ENCODE assay signal across 8 cellular contexts in the genomic region with DNA sequence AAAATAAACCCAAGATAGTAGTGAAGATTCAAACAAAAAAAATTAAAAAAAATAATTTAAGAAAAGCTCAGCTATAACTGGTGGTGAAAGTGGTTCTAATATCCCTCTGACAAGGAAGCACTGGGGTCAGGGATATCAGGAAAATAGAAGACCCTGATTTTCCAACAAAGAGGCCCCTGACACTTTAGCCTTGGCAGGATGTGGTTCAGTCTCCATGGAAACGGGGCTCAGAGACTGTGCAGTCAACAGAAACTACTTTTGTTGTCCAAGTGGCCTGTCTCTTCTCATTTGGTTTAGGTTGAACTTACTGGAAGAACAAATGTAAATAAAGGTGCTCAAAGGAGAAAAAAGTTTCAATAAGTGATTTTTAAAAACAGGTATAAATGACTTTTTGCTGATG. TPM values are rescaled to one million over a fixed set of nuclear protein-coding genes. Genes with fewer than 3 reads are reported as not detected.
DNase-seq lines count a peak whose midpoint lies in the region; ATAC-seq, FAIRE-seq and TF ChIP-seq lines count a peak whose summit lies in the region.

No MANE protein-coding gene starts in this region.

- 0% methylated on average over 1 of the region's 1 CpG for WGBS in GM12878 (ENCODE audit: insufficient coverage, insufficient replicate concordance, low lambda C conversion rate, missing lambda C conversion rate)

- H3K4me1 Mint-ChIP-seq in progenitor cell of endocrine pancreas (ENCODE audit: low read depth) (peaks cover 41% of the 10 kb centered on the region), CD14-positive monocyte (no peaks in the 10 kb centered on the region)

- no peaks in the 10 kb centered on the region for H3K9me3 Mint-ChIP-seq in progenitor cell of endocrine pancreas (ENCODE audit: low read depth)
- H3K9me3 Mint-ChIP-seq in CD14-positive monocyte = no peaks in the 10 kb centered on the region

- TF ChIP-seq POLR2A in GM12878 (IDR thresholded peaks at IDR 0.05; ENCODE audit: low read depth, low read length) = no peak

- H3K27ac ChIP-seq in OCI-LY1 (ENCODE audit: low read depth, low read length, poor library complexity, severe bottlenecking) (peak overlapping the region; percentile 56), GM12878 (ENCODE audit: control insufficient read depth, insufficient read depth) (peak overlapping the region; percentile 50; the same call in 1 of the 2 replicates)

- RAD21 ChIA-PET in GM12878 (lab: Charles Lee; ENCODE audit: unreplicated experiment) = no interaction called here

- H3K4me2 ChIP-seq in OCI-LY1 (ENCODE audit: low read length) (peak overlapping the region; percentile 3; the same call in 1 of the 2 replicates), GM12878 (ENCODE audit: control insufficient read depth, insufficient read depth) (peak overlapping the region; percentile 61)

- in situ Hi-C loops in GM12878 (cut with MboI) = no loop called here

- H3K9ac ChIP-seq in OCI-LY1 (ENCODE audit: low read length) (no peak overlapping the region), GM12878 (ENCODE audit: control insufficient read depth, insufficient read depth, low read length) (no peak overlapping the region)

- no peaks in the 10 kb centered on the region for H3K27me3 ChIP-seq in OCI-LY1 (ENCODE audit: insufficient read depth, low read length)
- H3K27me3 ChIP-seq in GM12878 (replicated peaks in 1 of 2; ENCODE audit: control insufficient read depth in 2 of 2, insufficient read depth in 2 of 2, low read length in 1 of 2) = no peaks in the 10 kb centered on the region

- H3K27ac Mint-ChIP-seq in progenitor cell of endocrine pancreas (peak overlapping the region; percentile 96), CD14-positive monocyte (peak overlapping the region in 1 of 7 donors; percentile 42)

- SMC1A ChIA-PET in GM12878 (lab: Charles Lee; ENCODE audit: uncharacterized antibody, unreplicated experiment) = no interaction called here

- H3F3A ChIP-seq in OCI-LY1 (ENCODE audit: insufficient read depth, low read length) = no peaks in the 10 kb centered on the region

- H3K79me2 ChIP-seq in OCI-LY1 (ENCODE audit: insufficient read depth, low read length) = no peaks in the 10 kb centered on the region
- no peaks in the 10 kb centered on the region for H3K79me2 ChIP-seq in GM12878 (ENCODE audit: control insufficient read depth, insufficient read depth, low read length)

- H2AFZ ChIP-seq in OCI-LY1 (ENCODE audit: low read length) (no peak overlapping the region), GM12878 (ENCODE audit: control insufficient read depth, low read depth, low read length) (no peak overlapping the region)

- CTCF ChIA-PET in GM12878 (lab: Yijun Ruan, JAX) = interaction anchor here (1.2 to 1.4 kb wide), 2 partner anchors 11 to 183 kb away, joined by 3 read pairs; no protein-coding TSS in a partner anchor

- no peaks in the 10 kb centered on the region for H4K20me1 ChIP-seq in OCI-LY1 (ENCODE audit: insufficient read depth, low read length)
- H4K20me1 ChIP-seq in GM12878 (ENCODE audit: control insufficient read depth, insufficient read depth) = no peaks in the 10 kb centered on the region

- H3K4me3 ChIP-seq in OCI-LY1 (ENCODE audit: low read depth, low read length, poor library complexity, severe bottlenecking) (no peak overlapping the region), GM12878 (no peak overlapping the region)

- no peak for TF ChIP-seq CTCF in OCI-LY1 (IDR thresholded peaks at IDR 0.05; ENCODE audit: low read length)
- TF ChIP-seq CTCF in GM12878 (IDR thresholded peaks at IDR 0.05 in 2 of 3, conservative IDR thresholded peaks at IDR 0.05 in 1 of 3; ENCODE audit: control insufficient read depth in 2 of 3, extremely low read depth in 1 of 3, insufficient read depth in 1 of 3, low read depth in 3 of 3, low read length in 3 of 3) = no peak
- no peak for TF ChIP-seq CTCF in progenitor cell of endocrine pancreas (IDR thresholded peaks at IDR 0.05; ENCODE audit: unreplicated experiment)
- TF ChIP-seq CTCF in CD14-positive monocyte (IDR thresholded peaks at IDR 0.05) = no peak

- peak; percentile 51 for ATAC-seq in GM18861 (IDR thresholded peaks at IDR 0.05; ENCODE audit: unreplicated experiment)
- peak; percentile 94 for ATAC-seq in GM12878

- BruUV-seq in GM12878 (replicated peaks; lab: Mats Ljungman, UMichigan) = no TSS peak

- DNase-seq in GM12878 (ENCODE audit: low read depth, low spot score) (peak; percentile 28), progenitor cell of endocrine pancreas (ENCODE audit: low spot score, unreplicated experiment) (no peak), superior temporal gyrus (ENCODE audit: extremely low spot score) (no peak), OCI-M2 (lab: John Stamatoyannopoulos, UW; ENCODE audit: unreplicated experiment) (no peak), CD14-positive monocyte (ENCODE audit: low spot score) (no peak), mesenteric fat pad (ENCODE audit: low spot score) (no peak)

- H3K36me3 ChIP-seq in OCI-LY1 (ENCODE audit: insufficient read depth, low read length) (peaks cover 80% of the 10 kb centered on the region), GM12878 (ENCODE audit: control insufficient read depth in 2 of 2, insufficient read depth in 2 of 2, low read length in 1 of 2) (peaks cover 7 to 23% of the 10 kb centered on the region in 2 experiments; a peak in 3 of 4 replicates)

- intact Hi-C loops in GM12878 (cut with micrococcal nuclease; ENCODE audit: unreplicated experiment) (loop anchor here (5.0 kb wide), 1 partner anchor 181 kb away; no protein-coding TSS in a partner anchor), CD14-positive monocyte (cut with micrococcal nuclease) (no loop called here)

- no peaks in the 10 kb centered on the region for H3K9me2 ChIP-seq in OCI-LY1 (ENCODE audit: low read depth, low read length)

- POLR2A ChIA-PET in GM12878 (lab: Charles Lee) = no interaction called here

- no peak for TF ChIP-seq EP300 in GM12878 (IDR thresholded peaks at IDR 0.05; ENCODE audit: borderline replicate concordance in 1 of 2, control insufficient read depth in 1 of 2, low read depth in 2 of 2, low read length in 2 of 2)

- H3K4me3 Mint-ChIP-seq in progenitor cell of endocrine pancreas (ENCODE audit: low read depth) (no peak overlapping the region), CD14-positive monocyte (no peak overlapping the region)

- TF ChIP-seq RAD21 in GM12878 (IDR thresholded peaks at IDR 0.05; ENCODE audit: insufficient read depth, low read depth, low read length) = no peak

- H3K4me1 ChIP-seq in OCI-LY1 (ENCODE audit: insufficient read depth, low read length, severe bottlenecking) = peaks cover 18% of the 10 kb centered on the region
- H3K4me1 ChIP-seq in GM12878 (ENCODE audit: control insufficient read depth, insufficient read depth, low read length) = peaks cover 4% of the 10 kb centered on the region; the same call in 1 of the 2 replicates

- no peak for FAIRE-seq in GM12878 (lab: Jason Lieb, UNC)

- no peaks in the 10 kb centered on the region for H3K27me3 Mint-ChIP-seq in progenitor cell of endocrine pancreas
- H3K27me3 Mint-ChIP-seq in CD14-positive monocyte (ENCODE audit: low read depth in 3 of 3) = no peaks in the 10 kb centered on the region

- H3K36me3 Mint-ChIP-seq in progenitor cell of endocrine pancreas (ENCODE audit: insufficient read depth) = peaks cover 33% of the 10 kb centered on the region
- peaks cover 73 to 90% of the 10 kb centered on the region in 2 donors for H3K36me3 Mint-ChIP-seq in CD14-positive monocyte

- H3K9me3 ChIP-seq in OCI-LY1 (ENCODE audit: low read length) (no peaks in the 10 kb centered on the region), GM12878 (replicated peaks; ENCODE audit: control insufficient read depth, insufficient read depth, low read length) (no peaks in the 10 kb centered on the region)

RNA-seq across cellular contexts. Expression of gene INTS14, which starts 27.2 kb away (rescaled TPM):
- total RNA-seq in GM12878 (2013; cell fraction: nucleolus; rRNA removed) = 108 and 123 TPM in 2 replicates
- total RNA-seq in GM12878 (2014; rRNA removed) (36.8 and 39.3 TPM in 2 replicates), GM12878 (2014; rRNA removed; fragmentation: Illumina TruSeq; extraction: Trizol) (39.4 and 40.4 TPM in 2 replicates), GM12878 (2021) (40.7 and 42.0 TPM in 2 replicates), progenitor cell of endocrine pancreas (62.6 and 65.7 TPM in 2 replicates), mesenteric fat pad (21.9 TPM)
- 26.2 TPM for polyA plus RNA-seq in GM12878 (2011; ENCODE audit: low read depth)
- polyA plus RNA-seq in GM12878 (2011; rRNA removed) (76.9 and 93.4 TPM in 2 replicates), GM12878 (2014; fragmentation: Illumina TruSeq; extraction: Trizol) (53.7 and 68.1 TPM in 2 replicates), GM12878 (2014; fragmentation: Nextera tagmentation; extraction: Ambion mirVana) (10 to 100 TPM; 39.4 to 41.9 TPM), GM12878 (2014; rRNA removed) (47.5 and 53.4 TPM in 2 replicates), GM12878 (2016; fragmentation: Nextera tagmentation; extraction: Ambion mirVana) (10 to 100 TPM; 69.3 to 74.4 TPM), CD14-positive monocyte (10 to 100 TPM; 10.1 to 12.0 TPM)
- polyA plus RNA-seq in GM12878 (2011; cell fraction: cytosol; rRNA removed) = 55.4 and 58.2 TPM in 2 replicates
- 48.6 and 54.8 TPM in 2 replicates for polyA plus RNA-seq in GM12878 (2011; cell fraction: nucleus; rRNA removed)
- polyA plus RNA-seq in GM12878 (2012) = 24.6 and 28.8 TPM in 2 replicates
- 57.6 and 79.1 TPM in 2 replicates for polyA minus RNA-seq in GM12878 (2011; rRNA and poly(A)+ RNA removed)
- 19.1 and 27.4 TPM in 2 replicates for polyA minus RNA-seq in GM12878 (2011; cell fraction: cytosol; rRNA and poly(A)+ RNA removed)
- polyA minus RNA-seq in GM12878 (2011; cell fraction: nucleus; rRNA and poly(A)+ RNA removed) = 35.9 and 74.2 TPM in 2 replicates

RNA-seq across cellular contexts. Expression of gene SLC24A1, which starts 38.0 kb away (rescaled TPM):
- total RNA-seq in GM12878 (2013; cell fraction: nucleolus; rRNA removed) = 19.8 and 23.8 TPM in 2 replicates
- total RNA-seq in GM12878 (2014; rRNA removed) = 2.9 and 3.3 TPM in 2 replicates
- total RNA-seq in GM12878 (2014; rRNA removed; fragmentation: Illumina TruSeq; extraction: Trizol) = 2.8 and 3.3 TPM in 2 replicates
- 4.5 and 5.8 TPM in 2 replicates for total RNA-seq in GM12878 (2021)
- polyA plus RNA-seq in GM12878 (2011; ENCODE audit: low read depth) = 4.9 TPM
- 3.9 and 4.4 TPM in 2 replicates for polyA plus RNA-seq in GM12878 (2011; rRNA removed)
- 3.2 and 4.5 TPM in 2 replicates for polyA plus RNA-seq in GM12878 (2011; cell fraction: cytosol; rRNA removed)
- polyA plus RNA-seq in GM12878 (2011; cell fraction: nucleus; rRNA removed) = 3.9 and 5.7 TPM in 2 replicates
- 7.3 and 7.7 TPM in 2 replicates for polyA plus RNA-seq in GM12878 (2012)
- polyA plus RNA-seq in GM12878 (2014; fragmentation: Illumina TruSeq; extraction: Trizol) = 4.3 and 4.9 TPM in 2 replicates
- polyA plus RNA-seq in GM12878 (2014; fragmentation: Nextera tagmentation; extraction: Ambion mirVana) = 1 to 10 TPM; 1.4 to 2.3 TPM
- polyA plus RNA-seq in GM12878 (2014; rRNA removed) = 2.8 and 4.7 TPM in 2 replicates
- polyA plus RNA-seq in GM12878 (2016; fragmentation: Nextera tagmentation; extraction: Ambion mirVana) = 1 to 10 TPM; 1.7 to 3.2 TPM
- 5.7 and 6.4 TPM in 2 replicates for polyA minus RNA-seq in GM12878 (2011; rRNA and poly(A)+ RNA removed)
- 1.5 and 1.8 TPM in 2 replicates for polyA minus RNA-seq in GM12878 (2011; cell fraction: cytosol; rRNA and poly(A)+ RNA removed)
- 5.2 and 8.6 TPM in 2 replicates for polyA minus RNA-seq in GM12878 (2011; cell fraction: nucleus; rRNA and poly(A)+ RNA removed)
- 9.6 and 10.3 TPM in 2 replicates for total RNA-seq in progenitor cell of endocrine pancreas
- polyA plus RNA-seq in CD14-positive monocyte = under 1 TPM; 0.80 to 0.83 TPM
- total RNA-seq in mesenteric fat pad = 7.4 TPM

RNA-seq across cellular contexts. Expression of gene HACD3, which starts 53.4 kb away (rescaled TPM):
- total RNA-seq in GM12878 (2013; cell fraction: nucleolus; rRNA removed) = 67.7 and 71.3 TPM in 2 replicates
- total RNA-seq in GM12878 (2014; rRNA removed) (49.5 and 55.1 TPM in 2 replicates), GM12878 (2014; rRNA removed; fragmentation: Illumina TruSeq; extraction: Trizol) (49.2 and 49.6 TPM in 2 replicates), GM12878 (2021) (27.7 and 30.2 TPM in 2 replicates), progenitor cell of endocrine pancreas (152 and 156 TPM in 2 replicates), mesenteric fat pad (27.9 TPM)
- 12.7 TPM for polyA plus RNA-seq in GM12878 (2011; ENCODE audit: low read depth)
- polyA plus RNA-seq in GM12878 (2011; rRNA removed) (47.2 and 54.2 TPM in 2 replicates), GM12878 (2014; fragmentation: Illumina TruSeq; extraction: Trizol) (53.3 and 58.1 TPM in 2 replicates), GM12878 (2014; fragmentation: Nextera tagmentation; extraction: Ambion mirVana) (10 to 100 TPM; 25.9 to 26.7 TPM), GM12878 (2014; rRNA removed) (33.3 and 38.4 TPM in 2 replicates), GM12878 (2016; fragmentation: Nextera tagmentation; extraction: Ambion mirVana) (10 to 100 TPM; 67.2 to 75.8 TPM), CD14-positive monocyte (10 to 100 TPM; 10.8 to 12.1 TPM)
- 26.7 and 27.9 TPM in 2 replicates for polyA plus RNA-seq in GM12878 (2011; cell fraction: cytosol; rRNA removed)
- 12.8 and 15.2 TPM in 2 replicates for polyA plus RNA-seq in GM12878 (2011; cell fraction: nucleus; rRNA removed)
- 16.9 and 18.4 TPM in 2 replicates for polyA plus RNA-seq in GM12878 (2012)
- polyA minus RNA-seq in GM12878 (2011; rRNA and poly(A)+ RNA removed) = 23.2 and 28.5 TPM in 2 replicates
- 12.2 and 18.4 TPM in 2 replicates for polyA minus RNA-seq in GM12878 (2011; cell fraction: cytosol; rRNA and poly(A)+ RNA removed)
- 11.5 and 21.1 TPM in 2 replicates for polyA minus RNA-seq in GM12878 (2011; cell fraction: nucleus; rRNA and poly(A)+ RNA removed)
